ENCODE assay signal across 12 cellular contexts in genomic region chr15:30523453-30524243, GRCh38. TPM values are rescaled to one million over a fixed set of nuclear protein-coding genes. Genes with fewer than 3 reads are reported as not detected.
DNase-seq lines count a peak whose midpoint lies in the region; ATAC-seq, FAIRE-seq and TF ChIP-seq lines count a peak whose summit lies in the region.
"Not testable (repeated sequence)": the region's sequence is repeated elsewhere in the genome, so short reads cannot be mapped to it uniquely, and the experiment has no call there.
"Had no signal": no experiment of that assay in that cellular context is flagged by ENCODE, and none has a peak within 500 bp of the region (broad histone marks: within the 10 kb centered on the region; RNA-seq: fewer than 3 reads in every experiment).

No MANE protein-coding gene starts in this region.

- DNase-seq in GM23338 (ENCODE audit: low spot score) (peak; percentile 2), WTC11 (ENCODE audit: low spot score) (peak; percentile 20), ecto neural progenitor cell (ENCODE audit: low spot score) (peak; percentile 30), cardiac septum (ENCODE audit: low spot score) (peak; percentile 44)
- not testable (repeated sequence) for DNase-seq in Panc1 (ENCODE audit: low read depth, low spot score); endothelial cell of umbilical vein (ENCODE audit: low read depth, low spot score); neural progenitor cell (ENCODE audit: low spot score)
- DNase-seq in stimulated activated CD4-positive, alpha-beta T cell treated with anti-CD3 and anti-CD28 coated beads, Interleukin-15, amount 100 ng/mL, for 24 hours = peak; percentile 1

- H4K20me1 ChIP-seq in GM23338 (replicated peaks; ENCODE audit: insufficient read depth); endothelial cell of umbilical vein (replicated peaks; ENCODE audit: control insufficient read depth, extremely low read depth, insufficient read depth, low read length); neural progenitor cell (ENCODE audit: low read depth): not testable (repeated sequence)

- TF ChIP-seq POLR2A in endothelial cell of umbilical vein (IDR thresholded peaks at IDR 0.05; ENCODE audit: low read depth, low read length) = not testable (repeated sequence)

- not testable (repeated sequence) for H3K9ac ChIP-seq in endothelial cell of umbilical vein (replicated peaks; ENCODE audit: extremely low read depth, insufficient read depth, low read length); neural progenitor cell

- H3K27ac ChIP-seq in GM23338 (ENCODE audit: low read depth); Panc1 (ENCODE audit: low read length); endothelial cell of umbilical vein (ENCODE audit: insufficient read depth, low read depth, low read length); neural progenitor cell: not testable (repeated sequence)

- H3K9me3 Mint-ChIP-seq in GM23338, WTC11, neural progenitor cell: not testable (repeated sequence)

- in situ Hi-C loops in Panc1 (cut with HindIII; ENCODE audit: low pct_unique_long_range_greater_than_20kb, low sequenced_read_pairs) = not testable (repeated sequence)

- POLR2A ChIA-PET in Panc1 (lab: Charles Lee); WTC11 (lab: Charles Lee); endothelial cell of umbilical vein (lab: Charles Lee): not testable (repeated sequence)

- H3K9me2 ChIP-seq in GM23338 (ENCODE audit: insufficient read depth) = not testable (repeated sequence)

- dilution Hi-C loops in endothelial cell of umbilical vein (cut with MboI; ENCODE audit: extremely low pct_ligation_motif_present, low sequenced_read_pairs) = not testable (repeated sequence)

- not testable (repeated sequence) for H3K36me3 ChIP-seq in GM23338 (ENCODE audit: insufficient read depth); Panc1 (ENCODE audit: control insufficient read depth, insufficient read depth, low read length); endothelial cell of umbilical vein (ENCODE audit: control insufficient read depth in 2 of 2, extremely low read depth in 1 of 2, insufficient read depth in 2 of 2, low read length in 2 of 2); neural progenitor cell

- not testable (repeated sequence) for H2AFZ ChIP-seq in GM23338; endothelial cell of umbilical vein (ENCODE audit: low read depth, low read length); neural progenitor cell (replicated peaks)

- H3F3A ChIP-seq in GM23338 (replicated peaks; ENCODE audit: low read depth); neural progenitor cell (ENCODE audit: low read depth): not testable (repeated sequence)

- FAIRE-seq in endothelial cell of umbilical vein (lab: Jason Lieb, UNC) = peak; percentile 64

- H3K9me1 ChIP-seq in endothelial cell of umbilical vein (replicated peaks; ENCODE audit: control insufficient read depth, extremely low read depth, insufficient read depth, low read length) = not testable (repeated sequence)

- intact Hi-C loops in Panc1 (cut with micrococcal nuclease; ENCODE audit: unreplicated experiment); endothelial cell of umbilical vein (cut with micrococcal nuclease); cardiac septum (cut with DNase I): not testable (repeated sequence)

- TF ChIP-seq CTCF in GM23338 (conservative IDR thresholded peaks at IDR 0.05; ENCODE audit: low read depth in 2 of 2); WTC11 (IDR thresholded peaks at IDR 0.05); endothelial cell of umbilical vein (IDR thresholded peaks at IDR 0.05; ENCODE audit: extremely low read depth in 1 of 2, insufficient read depth in 1 of 2, low read depth in 1 of 2, low read length in 2 of 2): not testable (repeated sequence)
- TF ChIP-seq CTCF in Panc1 (IDR thresholded peaks at IDR 0.05) (0 out of 2 replicates have a peak, but pooled peaks have one; percentile 8), neural progenitor cell (IDR thresholded peaks at IDR 0.05) (peak; percentile 8)

- CTCF ChIA-PET in Panc1 (lab: Charles Lee); WTC11 (lab: Charles Lee); endothelial cell of umbilical vein (lab: Charles Lee): not testable (repeated sequence)

- H3K4me1 ChIP-seq in GM23338 (ENCODE audit: insufficient read depth); Panc1 (ENCODE audit: control insufficient read depth, insufficient read depth, low read length); endothelial cell of umbilical vein (ENCODE audit: control insufficient read depth, extremely low read depth, insufficient read depth, low read length); neural progenitor cell: not testable (repeated sequence)

- H3K4me2 ChIP-seq in GM23338; endothelial cell of umbilical vein (ENCODE audit: insufficient read depth, low read length); neural progenitor cell: not testable (repeated sequence)

- not testable (repeated sequence) for H3K4me1 Mint-ChIP-seq in GM23338, WTC11, neural progenitor cell

- BruUV-seq in Panc1 (replicated peaks; lab: Mats Ljungman, UMichigan); endothelial cell of umbilical vein (replicated peaks; lab: Mats Ljungman, UMichigan): not testable (repeated sequence)

- H3K4me3 ChIP-seq in GM23338; Panc1 (ENCODE audit: low read depth in 2 of 2, low read length in 2 of 2); endothelial cell of umbilical vein (replicated peaks in 1 of 3; ENCODE audit: insufficient read depth in 1 of 3, low read depth in 1 of 3, low read length in 3 of 3); neural progenitor cell: not testable (repeated sequence)

- H3K4me3 Mint-ChIP-seq in GM23338, WTC11, neural progenitor cell: not testable (repeated sequence)

- not testable (repeated sequence) for H3K79me2 ChIP-seq in GM23338 (replicated peaks; ENCODE audit: insufficient read depth); endothelial cell of umbilical vein (ENCODE audit: control insufficient read depth, insufficient read depth, low read length); neural progenitor cell (ENCODE audit: low read depth)

- ATAC-seq in GM23338, Panc1: not testable (repeated sequence)
- ATAC-seq in WTC11 = peak; percentile 32

- H3K27ac Mint-ChIP-seq in GM23338, WTC11, neural progenitor cell: not testable (repeated sequence)

- not testable (repeated sequence) for H3K9me3 ChIP-seq in Panc1 (ENCODE audit: control insufficient read depth, insufficient read depth, low read depth, low read length); endothelial cell of umbilical vein (replicated peaks; ENCODE audit: control insufficient read depth, insufficient read depth, low read length); neural progenitor cell (ENCODE audit: low read depth)

- not testable (repeated sequence) for H3K36me3 Mint-ChIP-seq in GM23338 (ENCODE audit: low read depth); WTC11; neural progenitor cell

- H3K27me3 Mint-ChIP-seq in GM23338 (ENCODE audit: insufficient read depth, low read depth, poor library complexity); WTC11 (ENCODE audit: low read depth); neural progenitor cell (ENCODE audit: insufficient read depth, low read depth): not testable (repeated sequence)

- H3K27me3 ChIP-seq in GM23338 (ENCODE audit: insufficient read depth); Panc1 (ENCODE audit: control insufficient read depth, insufficient read depth, low read length); endothelial cell of umbilical vein (ENCODE audit: control insufficient read depth in 2 of 2, insufficient read depth in 2 of 2, low read length in 2 of 2); neural progenitor cell: not testable (repeated sequence)

RNA-seq across cellular contexts. Expression of gene GOLGA8Q, which starts 28.2 kb away (rescaled TPM):
- not detected in 2 replicates for total RNA-seq in GM23338 (2014; rRNA removed; shearing (Covaris generic))
- polyA plus RNA-seq in GM23338 (2016; fragmentation: Nextera tagmentation; extraction: Ambion mirVana) (not detected in 2 replicates), endothelial cell of umbilical vein (0.06 and 0.46 TPM in 2 replicates)
- total RNA-seq in Panc1 (2021; ENCODE audit: unreplicated experiment) (1.1 TPM), WTC11 (2021) (0.50 TPM in 1 of 3 replicates, not detected in the others), endothelial cell of umbilical vein (1.1 and 1.4 TPM in 2 replicates), cardiac septum (1.1 TPM), neural progenitor cell (ENCODE audit: low replicate concordance) (not detected in 2 replicates)
- polyA plus RNA-seq in Panc1 (2012; ENCODE audit: insufficient read length) = 0.68 TPM
- 0.22 and 0.23 TPM in 2 replicates for polyA plus RNA-seq in endothelial cell of umbilical vein (2011; cell fraction: cytosol; rRNA removed)
- polyA plus RNA-seq in endothelial cell of umbilical vein (2011; cell fraction: nucleus; rRNA removed) = 4.2 and 5.0 TPM in 2 replicates
- 0.46 and 0.79 TPM in 2 replicates for polyA plus RNA-seq in endothelial cell of umbilical vein (2012)
- polyA minus RNA-seq in endothelial cell of umbilical vein = 0.38 and 0.73 TPM in 2 replicates
- polyA minus RNA-seq in endothelial cell of umbilical vein (2011; cell fraction: cytosol; rRNA and poly(A)+ RNA removed) = not detected
- 1.5 TPM in 1 of 2 replicates, not detected in the other for polyA minus RNA-seq in endothelial cell of umbilical vein (2011; cell fraction: nucleus; rRNA and poly(A)+ RNA removed)
- total RNA-seq: Caco-2; CD8-positive, alpha-beta T cell; H4 had no signal
- polyA plus RNA-seq: CD4-positive, CD25-positive, alpha-beta regulatory T cell had no signal
